ENCODE assay signal across 16 cellular contexts in the genomic region with DNA sequence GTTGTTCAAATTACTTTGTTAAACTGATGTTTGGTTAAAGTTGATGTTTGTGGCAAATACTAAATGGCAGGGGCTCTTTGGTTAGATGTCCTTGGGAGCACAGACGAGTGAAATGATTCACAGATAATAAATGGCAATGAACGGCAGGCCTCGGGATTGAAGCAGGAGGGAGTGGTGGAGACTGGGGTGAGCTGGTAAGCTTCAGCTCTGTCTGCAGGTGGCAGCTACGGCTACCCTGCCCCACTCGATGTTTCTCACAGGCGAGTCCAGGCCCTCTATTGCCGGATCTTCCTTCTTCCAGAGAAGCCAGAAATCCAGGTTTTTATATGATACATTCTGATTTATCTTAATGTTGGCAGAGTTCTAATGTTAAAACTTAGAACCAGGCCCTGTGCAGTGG.
DNase-seq lines count a peak whose midpoint lies in the region; ATAC-seq, FAIRE-seq and TF ChIP-seq lines count a peak whose summit lies in the region.
"Had no signal": no experiment of that assay in that cellular context is flagged by ENCODE, and none has a peak within 500 bp of the region (broad histone marks: within the 10 kb centered on the region; RNA-seq: fewer than 3 reads in every experiment).

No MANE protein-coding gene starts in this region.

- H3K27ac ChIP-seq in adrenal gland = peak overlapping the region in 2 of 5 donors; percentile 23 to 60
- H3K27ac ChIP-seq in transverse colon = peak overlapping the region; percentile 52 to 63 (median 60)
- H3K27ac ChIP-seq in stomach = no peak overlapping the region

- H3K27me3 Mint-ChIP-seq in activated CD4-positive, alpha-beta T cell treated with anti-CD3 and anti-CD28 coated beads, Interleukin-2, amount 10 ng/mL, durations not matched to agents 24 days and 14 days = no peaks in the 10 kb centered on the region

- H3K9me3 Mint-ChIP-seq in activated CD4-positive, alpha-beta T cell treated with anti-CD3 and anti-CD28 coated beads, Interleukin-2, amount 10 ng/mL, durations not matched to agents 24 days and 14 days = no peaks in the 10 kb centered on the region

- peaks cover 0 to 11% of the 10 kb centered on the region in 2 donors for H3K36me3 ChIP-seq in adrenal gland (replicated peaks in 1 of 2)
- peaks cover 0 to 6% (median 0%) of the 10 kb centered on the region in 4 donors for H3K36me3 ChIP-seq in transverse colon
- H3K36me3 ChIP-seq in stomach = peaks cover 7 to 68% (median 28%) of the 10 kb centered on the region in 4 donors

- H3K36me3 Mint-ChIP-seq in activated CD4-positive, alpha-beta T cell treated with anti-CD3 and anti-CD28 coated beads, Interleukin-2, amount 10 ng/mL, durations not matched to agents 24 days and 14 days (ENCODE audit: low read depth) = peaks cover 74% of the 10 kb centered on the region

- H3K4me3 ChIP-seq in adrenal gland (no peak overlapping the region), transverse colon (no peak overlapping the region), stomach (no peak overlapping the region)

- intact Hi-C loops in activated CD4-positive, alpha-beta T cell treated with anti-CD3 and anti-CD28 coated beads, Interleukin-2, amount 10 ng/mL, durations not matched to agents 24 days and 14 days (cut with micrococcal nuclease) = no loop called here
- intact Hi-C loops in adrenal gland (cut with DNase I) = no loop called here
- intact Hi-C loops in left colon (cut with DNase I, micrococcal nuclease) = no loop called here
- intact Hi-C loops in transverse colon (cut with DNase I; ENCODE audit: low total_unique reads) = no loop called here
- intact Hi-C loops in stomach (cut with DNase I; ENCODE audit: low total_unique reads) = no loop called here

- H3K9me3 ChIP-seq in adrenal gland (replicated peaks in 1 of 3) (no peaks in the 10 kb centered on the region), transverse colon (no peaks in the 10 kb centered on the region), stomach (no peaks in the 10 kb centered on the region)

- FAIRE-seq in urothelium cell line (lab: Jason Lieb, UNC) = no peak
- FAIRE-seq: H54 had no signal

- in situ Hi-C loops in transverse colon (cut with MboI; ENCODE audit: low pct_ligation_motif_present in 1 of 4, low pct_unique_long_range_greater_than_20kb in 1 of 4, low sequenced_read_pairs in 3 of 4) = no loop called here

- 50 to 66% (median 52%) methylated on average over 7 of the region's 7 CpGs for WGBS in adrenal gland, 4 donors
- 47 to 75% methylated on average over 2 to 7 of the region's 7 CpGs for WGBS in transverse colon (ENCODE audit: low coverage in 1 of 2), 2 donors
- WGBS in stomach, 5 donors = 81 to 95% (median 89%) methylated on average over 7 of the region's 7 CpGs

- no peak overlapping the region for H3K4me3 Mint-ChIP-seq in activated CD4-positive, alpha-beta T cell treated with anti-CD3 and anti-CD28 coated beads, Interleukin-2, amount 10 ng/mL, durations not matched to agents 24 days and 14 days

- H3K27me3 ChIP-seq in adrenal gland = no peaks in the 10 kb centered on the region
- no peaks in the 10 kb centered on the region for H3K27me3 ChIP-seq in transverse colon
- no peaks in the 10 kb centered on the region for H3K27me3 ChIP-seq in stomach

- H3K4me1 ChIP-seq in adrenal gland (replicated peaks in 1 of 2) (peaks cover 11 to 16% of the 10 kb centered on the region in 2 donors), transverse colon (peaks cover 0 to 43% (median 20%) of the 10 kb centered on the region in 4 donors), stomach (peaks cover 0 to 28% (median 15%) of the 10 kb centered on the region in 4 donors)

- H3K4me1 Mint-ChIP-seq in activated CD4-positive, alpha-beta T cell treated with anti-CD3 and anti-CD28 coated beads, Interleukin-2, amount 10 ng/mL, durations not matched to agents 24 days and 14 days = peaks cover 21% of the 10 kb centered on the region

- peak; percentile 38 for ATAC-seq in left colon

- TF ChIP-seq EP300 in transverse colon (IDR thresholded peaks at IDR 0.05; ENCODE audit: low read depth) (no peak), stomach (IDR thresholded peaks at IDR 0.05) (no peak)

- TF ChIP-seq CTCF in adrenal gland (IDR thresholded peaks at IDR 0.05) = no peak
- TF ChIP-seq CTCF in transverse colon (IDR thresholded peaks at IDR 0.05) = no peak
- TF ChIP-seq CTCF in stomach (IDR thresholded peaks at IDR 0.05) = no peak

- H3K27ac Mint-ChIP-seq in activated CD4-positive, alpha-beta T cell treated with anti-CD3 and anti-CD28 coated beads, Interleukin-2, amount 10 ng/mL, durations not matched to agents 24 days and 14 days = peak overlapping the region; percentile 30

- DNase-seq in activated CD4-positive, alpha-beta T cell treated with anti-CD3 and anti-CD28 coated beads, Interleukin-2, amount 10 ng/mL, durations not matched to agents 24 days and 14 days = no peak
- no peak for DNase-seq in activated CD4-positive, alpha-beta T cell treated with anti-CD3 and anti-CD28 coated beads, Interleukin-2, amount 50 U/mL, for 4 hours
- DNase-seq in adrenal gland (peak in 4 of 7 donors; percentile 34 to 68 (median 46)), left colon (no peak), transverse colon (no peak), urothelium cell line (ENCODE audit: low spot score) (no peak), stomach (no peak)
- DNase-seq in activated naive CD4-positive, alpha-beta T cell treated with anti-CD3 and anti-CD28 coated beads, Interleukin-2, amount 50 U/mL, for 16 hours = no peak
- DNase-seq: 8988T, C1 segment of cervical spinal cord, EL, KG1, NCI-H1048, NCI-H146, NCI-H226 had no signal

- TF ChIP-seq POLR2A in adrenal gland (IDR thresholded peaks at IDR 0.05) (no peak), transverse colon (IDR thresholded peaks at IDR 0.05) (no peak), stomach (IDR thresholded peaks at IDR 0.05) (no peak)

Comparison
In these comparisons a context has a peak if more than half of its experiments do, and no peak if none do; other contexts are left out.
1. DNase-seq: peak in adrenal gland (4 of 7); none in activated CD4-positive, alpha-beta T cell treated with anti-CD3 and anti-CD28 coated beads, Interleukin-2, amount 10 ng/mL, durations not matched to agents 24 days and 14 days (single experiment), activated CD4-positive, alpha-beta T cell treated with anti-CD3 and anti-CD28 coated beads, Interleukin-2, amount 50 U/mL, for 4 hours (0 of 2), left colon (0 of 2), transverse colon (single experiment), activated naive CD4-positive, alpha-beta T cell treated with anti-CD3 and anti-CD28 coated beads, Interleukin-2, amount 50 U/mL, for 16 hours (single experiment), urothelium cell line (single experiment) and stomach (single experiment).
2. H3K27ac ChIP-seq: peak in transverse colon (4 of 4); none in stomach (0 of 5).